Comparison of ENCODE assay signal across 17 cellular contexts in the genomic region with DNA sequence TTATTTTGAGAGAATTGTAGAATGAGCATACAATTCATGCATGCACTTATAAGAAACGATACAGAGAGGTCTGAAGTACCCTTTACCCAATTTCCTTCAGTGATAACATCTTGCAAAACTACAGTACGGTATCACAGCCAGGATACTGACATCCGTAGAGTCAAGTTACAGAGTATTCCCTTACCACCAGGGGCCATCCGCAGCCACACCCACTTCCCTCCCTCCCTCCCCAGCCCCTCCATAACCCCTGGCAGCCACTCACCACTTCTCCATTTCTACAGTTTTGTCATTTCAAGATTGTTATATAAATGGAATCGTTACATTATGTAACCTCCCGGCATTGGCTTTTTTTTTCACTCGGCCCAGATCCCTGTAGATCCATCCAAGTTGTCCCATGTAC.
A peak's percentile ranks its signal among the peaks of the same experiment; 100 is the strongest.
DNase-seq lines count a peak whose midpoint lies in the region; ATAC-seq and TF ChIP-seq lines count a peak whose summit lies in the region.
"Had no signal": no experiment of that assay in that cellular context is flagged by ENCODE, and none has a peak within 500 bp of the region (broad histone marks: within the 10 kb centered on the region; RNA-seq: fewer than 3 reads in every experiment).

No MANE protein-coding gene starts in this region.

- no peak for TF ChIP-seq CTCF in WTC11 (IDR thresholded peaks at IDR 0.05)

- no peaks in the 10 kb centered on the region for H3K27me3 ChIP-seq in naive thymus-derived CD4-positive, alpha-beta T cell (ENCODE audit: control insufficient read depth in 2 of 2, insufficient read depth in 2 of 2, low read length in 2 of 2)
- H3K27me3 ChIP-seq: hepatocyte, Peyer's patch had no signal

- no peak overlapping the region for H3K27ac ChIP-seq in naive thymus-derived CD4-positive, alpha-beta T cell (ENCODE audit: low read depth, low read length)
- H3K27ac ChIP-seq: hepatocyte, Peyer's patch had no signal

- 0 out of 2 replicates have a peak, but pooled peaks cover 6% of the 10 kb centered on the region for H3K9me3 Mint-ChIP-seq in WTC11
- peaks cover 0 to 3% (median 0%) of the 10 kb centered on the region in 11 donors for H3K9me3 Mint-ChIP-seq in naive thymus-derived CD4-positive, alpha-beta T cell
- H3K9me3 Mint-ChIP-seq in natural killer cell treated with Interleukin-12 subunit alpha and Interleukin-12 subunit beta and Interleukin-15 and Interleukin-18, amount 100 ng/mL, for 72 hours: no peaks in the 10 kb centered on the region
- H3K9me3 Mint-ChIP-seq: central memory CD8-positive, alpha-beta T cell had no signal

- peaks cover 3% of the 10 kb centered on the region; the same call in 1 of the 2 replicates for H3K36me3 Mint-ChIP-seq in WTC11
- no peaks in the 10 kb centered on the region for H3K36me3 Mint-ChIP-seq in naive thymus-derived CD4-positive, alpha-beta T cell
- H3K36me3 Mint-ChIP-seq in natural killer cell treated with Interleukin-12 subunit alpha and Interleukin-12 subunit beta and Interleukin-15 and Interleukin-18, amount 100 ng/mL, for 72 hours: no peaks in the 10 kb centered on the region

- H3K4me1 Mint-ChIP-seq in WTC11: peaks cover 23% of the 10 kb centered on the region
- peaks cover 0 to 7% (median 0%) of the 10 kb centered on the region in 7 donors for H3K4me1 Mint-ChIP-seq in naive thymus-derived CD4-positive, alpha-beta T cell
- H3K4me1 Mint-ChIP-seq in natural killer cell treated with Interleukin-12 subunit alpha and Interleukin-12 subunit beta and Interleukin-15 and Interleukin-18, amount 100 ng/mL, for 72 hours (ENCODE audit: low read depth in 2 of 2): no peaks in the 10 kb centered on the region
- H3K4me1 Mint-ChIP-seq: central memory CD8-positive, alpha-beta T cell had no signal

- DNase-seq in GF-D8 (lab: John Stamatoyannopoulos, UW) (peak; percentile 97), NOMO-1 (lab: John Stamatoyannopoulos, UW; ENCODE audit: unreplicated experiment in 2 of 2) (peak; percentile 90 to 92), WTC11 (ENCODE audit: low spot score) (peak; percentile 13), HUDEP-2 (lab: John Stamatoyannopoulos, UW; ENCODE audit: unreplicated experiment in 76 of 76) (no peak), NCI-H748 (lab: John Stamatoyannopoulos, UW; ENCODE audit: unreplicated experiment) (no peak)
- no peak for DNase-seq in naive thymus-derived CD4-positive, alpha-beta T cell
- no peak for DNase-seq in natural killer cell treated with Interleukin-12 subunit alpha and Interleukin-12 subunit beta and Interleukin-15 and Interleukin-18, amount 100 ng/mL, for 72 hours (ENCODE audit: low spot score)
- DNase-seq: activated effector memory CD4-positive, alpha-beta T cell treated with anti-CD3 and anti-CD28 coated beads, Interleukin-2, amount 50 U/mL, for 16 hours; amygdala; Calu3; NCI-H1105 treated with DMSO at 0.1 percent for 48 hours; NCI-H748 treated with DMSO at 0.1 percent for 48 hours; stimulated activated CD4-positive, alpha-beta T cell treated with anti-CD3 and anti-CD28 coated beads, Interleukin-2, amount 100 ng/mL, for 48 hours had no signal

- peak; percentile 65 for ATAC-seq in WTC11
- peak; percentile 62 for ATAC-seq in naive thymus-derived CD4-positive, alpha-beta T cell
- ATAC-seq in GM18858 (IDR thresholded peaks at IDR 0.05; ENCODE audit: unreplicated experiment): no peak
- ATAC-seq in natural killer cell treated with Interleukin-12 subunit alpha and Interleukin-12 subunit beta and Interleukin-15 and Interleukin-18, amount 100 ng/mL, for 72 hours: no peak

- intact Hi-C loops in naive thymus-derived CD4-positive, alpha-beta T cell (cut with micrococcal nuclease): no loop called here

- no peak overlapping the region for H3K27ac Mint-ChIP-seq in WTC11
- H3K27ac Mint-ChIP-seq in naive thymus-derived CD4-positive, alpha-beta T cell: no peak overlapping the region
- H3K27ac Mint-ChIP-seq in natural killer cell treated with Interleukin-12 subunit alpha and Interleukin-12 subunit beta and Interleukin-15 and Interleukin-18, amount 100 ng/mL, for 72 hours: no peak overlapping the region

- POLR2A ChIA-PET in WTC11 (lab: Charles Lee): interaction anchor here (1.1 kb wide), 1 partner anchor 116 kb away, joined by 3 read pairs; no protein-coding TSS in a partner anchor
- POLR2A ChIA-PET in naive thymus-derived CD4-positive, alpha-beta T cell (lab: Charles Lee): no interaction called here

- no peaks in the 10 kb centered on the region for H3K36me3 ChIP-seq in naive thymus-derived CD4-positive, alpha-beta T cell (ENCODE audit: control insufficient read depth in 2 of 3, insufficient read depth in 3 of 3, low read length in 3 of 3)
- H3K36me3 ChIP-seq: Peyer's patch had no signal

- H3K4me3 Mint-ChIP-seq in WTC11: no peak overlapping the region
- H3K4me3 Mint-ChIP-seq in naive thymus-derived CD4-positive, alpha-beta T cell: no peak overlapping the region
- H3K4me3 Mint-ChIP-seq in natural killer cell treated with Interleukin-12 subunit alpha and Interleukin-12 subunit beta and Interleukin-15 and Interleukin-18, amount 100 ng/mL, for 72 hours: no peak overlapping the region
- H3K4me3 Mint-ChIP-seq: central memory CD8-positive, alpha-beta T cell had no signal

- H3K9me3 ChIP-seq in naive thymus-derived CD4-positive, alpha-beta T cell (ENCODE audit: control insufficient read depth in 2 of 3, low read length in 3 of 3): no peaks in the 10 kb centered on the region
- H3K9me3 ChIP-seq: Peyer's patch had no signal

- no peak overlapping the region for H3K4me3 ChIP-seq in naive thymus-derived CD4-positive, alpha-beta T cell (ENCODE audit: low read length)
- H3K4me3 ChIP-seq: hepatocyte, Peyer's patch had no signal

- CTCF ChIA-PET in WTC11 (lab: Charles Lee): interaction anchor here (1.1 to 1.6 kb wide), 2 partner anchors 11 to 37 kb away, joined by 3 to 4 read pairs; no protein-coding TSS in a partner anchor
- CTCF ChIA-PET in naive thymus-derived CD4-positive, alpha-beta T cell (lab: Charles Lee): no interaction called here

- no peaks in the 10 kb centered on the region for H3K27me3 Mint-ChIP-seq in WTC11 (ENCODE audit: low read depth)
- peaks cover 0 to 12% (median 0%) of the 10 kb centered on the region in 5 donors for H3K27me3 Mint-ChIP-seq in naive thymus-derived CD4-positive, alpha-beta T cell
- peaks cover 6 to 16% of the 10 kb centered on the region in 2 donors for H3K27me3 Mint-ChIP-seq in natural killer cell treated with Interleukin-12 subunit alpha and Interleukin-12 subunit beta and Interleukin-15 and Interleukin-18, amount 100 ng/mL, for 72 hours
- H3K27me3 Mint-ChIP-seq: central memory CD8-positive, alpha-beta T cell had no signal

- no peaks in the 10 kb centered on the region for H3K4me1 ChIP-seq in naive thymus-derived CD4-positive, alpha-beta T cell (ENCODE audit: control insufficient read depth in 2 of 2, insufficient read depth in 2 of 2, low read length in 2 of 2)
- H3K4me1 ChIP-seq: Peyer's patch had no signal

TF ChIP-seq in WTC11, 78 proteins besides CTCF, POLR2A, EP300 and RAD21:
- no peak for TF ChIP-seq HMGA2 (CRISPR knock-in tag; IDR thresholded peaks at IDR 0.05)
- no peak for TF ChIP-seq NFATC4 (CRISPR knock-in tag; IDR thresholded peaks at IDR 0.05)

Comparison
In these comparisons a context has a peak if more than half of its experiments do, and no peak if none do; other contexts are left out.
1. DNase-seq: peak in GF-D8 (single experiment), NOMO-1 (2 of 2) and WTC11 (single experiment); none in naive thymus-derived CD4-positive, alpha-beta T cell (0 of 9), HUDEP-2 (0 of 76), NCI-H748 (single experiment) and natural killer cell treated with Interleukin-12 subunit alpha and Interleukin-12 subunit beta and Interleukin-15 and Interleukin-18, amount 100 ng/mL, for 72 hours (single experiment).
2. ATAC-seq: peak in WTC11 (single experiment) and naive thymus-derived CD4-positive, alpha-beta T cell (single experiment); none in GM18858 (single experiment) and natural killer cell treated with Interleukin-12 subunit alpha and Interleukin-12 subunit beta and Interleukin-15 and Interleukin-18, amount 100 ng/mL, for 72 hours (0 of 2).